In genomic region chr2:73970268-73970803, GRCh38 we compare ENCODE assay signal across 10 cellular contexts. TPM values are rescaled to one million over a fixed set of nuclear protein-coding genes. Genes with fewer than 3 reads are reported as not detected.
DNase-seq lines count a peak whose midpoint lies in the region; ATAC-seq lines count a peak whose summit lies in the region.
"Had no signal": no experiment of that assay in that cellular context is flagged by ENCODE, and none has a peak within 500 bp of the region (broad histone marks: within the 10 kb centered on the region; RNA-seq: fewer than 3 reads in every experiment).

No MANE protein-coding gene starts in this region.

- no peaks in the 10 kb centered on the region for H3K27me3 Mint-ChIP-seq in CD4-positive, CD25-positive, alpha-beta regulatory T cell
- H3K27me3 Mint-ChIP-seq in activated T-helper 1 cell treated with anti-CD3 and anti-CD28 coated beads, Interleukin-12 subunit alpha, Interleukin-12 subunit beta, Interleukin-2, Interleukin-4 antibody, amounts not matched to agents 30 ng/mL and 10 ng/mL and 1 ng/mL, durations not matched to agents 14 hours and 24 hours and 36 hours (ENCODE audit: insufficient read depth), result no peaks in the 10 kb centered on the region
- H3K27me3 Mint-ChIP-seq in naive thymus-derived CD8-positive, alpha-beta T cell, result no peaks in the 10 kb centered on the region

- H3K27ac ChIP-seq in CD4-positive, CD25-positive, alpha-beta regulatory T cell (ENCODE audit: insufficient read depth, low read length, poor library complexity, severe bottlenecking), result peak overlapping the region; percentile 43

- H3K27ac Mint-ChIP-seq in CD4-positive, CD25-positive, alpha-beta regulatory T cell, result peak overlapping the region; percentile 92 to 95 (median 93)
- peak overlapping the region; percentile 79 for H3K27ac Mint-ChIP-seq in activated T-helper 1 cell treated with anti-CD3 and anti-CD28 coated beads, Interleukin-12 subunit alpha, Interleukin-12 subunit beta, Interleukin-2, Interleukin-4 antibody, amounts not matched to agents 30 ng/mL and 10 ng/mL and 1 ng/mL, durations not matched to agents 14 hours and 24 hours and 36 hours
- H3K27ac Mint-ChIP-seq in naive thymus-derived CD8-positive, alpha-beta T cell, result peak overlapping the region; percentile 89 to 98 (median 94)

- no peaks in the 10 kb centered on the region for H3K36me3 Mint-ChIP-seq in CD4-positive, CD25-positive, alpha-beta regulatory T cell
- H3K36me3 Mint-ChIP-seq in activated T-helper 1 cell treated with anti-CD3 and anti-CD28 coated beads, Interleukin-12 subunit alpha, Interleukin-12 subunit beta, Interleukin-2, Interleukin-4 antibody, amounts not matched to agents 30 ng/mL and 10 ng/mL and 1 ng/mL, durations not matched to agents 14 hours and 24 hours and 36 hours (ENCODE audit: low read depth), result no peaks in the 10 kb centered on the region
- no peaks in the 10 kb centered on the region for H3K36me3 Mint-ChIP-seq in naive thymus-derived CD8-positive, alpha-beta T cell

- H3K4me3 Mint-ChIP-seq in CD4-positive, CD25-positive, alpha-beta regulatory T cell, result peak overlapping the region in 3 of 4 donors; percentile 62 to 83 (median 75)
- H3K4me3 Mint-ChIP-seq in activated T-helper 1 cell treated with anti-CD3 and anti-CD28 coated beads, Interleukin-12 subunit alpha, Interleukin-12 subunit beta, Interleukin-2, Interleukin-4 antibody, amounts not matched to agents 30 ng/mL and 10 ng/mL and 1 ng/mL, durations not matched to agents 14 hours and 24 hours and 36 hours, result peak overlapping the region; percentile 69
- H3K4me3 Mint-ChIP-seq in naive thymus-derived CD8-positive, alpha-beta T cell, result peak overlapping the region; percentile 65 to 90 (median 80)

- intact Hi-C loops in activated T-helper 1 cell treated with anti-CD3 and anti-CD28 coated beads, Interleukin-12 subunit alpha, Interleukin-12 subunit beta, Interleukin-2, Interleukin-4 antibody, amounts not matched to agents 30 ng/mL and 10 ng/mL and 1 ng/mL, durations not matched to agents 14 hours and 24 hours and 36 hours (cut with micrococcal nuclease), result loop anchor here (2.0 kb wide), 2 partner anchors 14 to 176 kb away; partner anchors contain the start of genes BOLA3 and TET3
- intact Hi-C loops in posterior cingulate gyrus (cut with DNase I), result no loop called here

- H3K9me3 ChIP-seq in CD4-positive, CD25-positive, alpha-beta regulatory T cell (ENCODE audit: control insufficient read depth in 2 of 2, low read length in 2 of 2), result no peaks in the 10 kb centered on the region
- H3K9me3 ChIP-seq: MG63 had no signal

- ATAC-seq in CD4-positive, CD25-positive, alpha-beta regulatory T cell (ENCODE audit: low read depth in 2 of 2), result no peak
- peak; percentile 18 for ATAC-seq in GM21723 (IDR thresholded peaks at IDR 0.05; ENCODE audit: unreplicated experiment)
- peak; percentile 11 to 22 for ATAC-seq in naive thymus-derived CD8-positive, alpha-beta T cell

- no peaks in the 10 kb centered on the region for H3K36me3 ChIP-seq in CD4-positive, CD25-positive, alpha-beta regulatory T cell (ENCODE audit: control insufficient read depth, insufficient read depth, low read length)
- H3K36me3 ChIP-seq: MG63 had no signal

- H3K9me3 Mint-ChIP-seq in CD4-positive, CD25-positive, alpha-beta regulatory T cell, result no peaks in the 10 kb centered on the region
- H3K9me3 Mint-ChIP-seq in activated T-helper 1 cell treated with anti-CD3 and anti-CD28 coated beads, Interleukin-12 subunit alpha, Interleukin-12 subunit beta, Interleukin-2, Interleukin-4 antibody, amounts not matched to agents 30 ng/mL and 10 ng/mL and 1 ng/mL, durations not matched to agents 14 hours and 24 hours and 36 hours, result no peaks in the 10 kb centered on the region
- no peaks in the 10 kb centered on the region for H3K9me3 Mint-ChIP-seq in naive thymus-derived CD8-positive, alpha-beta T cell

- POLR2A ChIA-PET in naive thymus-derived CD8-positive, alpha-beta T cell (lab: Charles Lee), result interaction anchor here (0.7 to 3.0 kb wide), 18 partner anchors 9 to 131 kb away, joined by 3 to 22 read pairs (median 4); partner anchors contain the start of genes DGUOK and TET3

- H3K27me3 ChIP-seq in CD4-positive, CD25-positive, alpha-beta regulatory T cell (ENCODE audit: control insufficient read depth, insufficient read depth, low read length), result no peaks in the 10 kb centered on the region
- H3K27me3 ChIP-seq: MG63 had no signal

- H3K4me1 ChIP-seq in CD4-positive, CD25-positive, alpha-beta regulatory T cell (ENCODE audit: control insufficient read depth, insufficient read depth, low read length, poor library complexity, severe bottlenecking), result peaks cover 28% of the 10 kb centered on the region

- peaks cover 24 to 61% (median 29%) of the 10 kb centered on the region in 4 donors for H3K4me1 Mint-ChIP-seq in CD4-positive, CD25-positive, alpha-beta regulatory T cell
- peaks cover 39% of the 10 kb centered on the region for H3K4me1 Mint-ChIP-seq in activated T-helper 1 cell treated with anti-CD3 and anti-CD28 coated beads, Interleukin-12 subunit alpha, Interleukin-12 subunit beta, Interleukin-2, Interleukin-4 antibody, amounts not matched to agents 30 ng/mL and 10 ng/mL and 1 ng/mL, durations not matched to agents 14 hours and 24 hours and 36 hours (ENCODE audit: low read depth)
- peaks cover 31 to 74% (median 72%) of the 10 kb centered on the region in 4 donors for H3K4me1 Mint-ChIP-seq in naive thymus-derived CD8-positive, alpha-beta T cell

- DNase-seq in CD4-positive, CD25-positive, alpha-beta regulatory T cell, result no peak
- DNase-seq in activated T-helper 1 cell treated with anti-CD3 and anti-CD28 coated beads, Interleukin-12 subunit alpha, Interleukin-12 subunit beta, Interleukin-2, Interleukin-4 antibody, amounts not matched to agents 30 ng/mL and 10 ng/mL and 1 ng/mL, durations not matched to agents 14 hours and 24 hours and 36 hours (ENCODE audit: low spot score), result no peak
- DNase-seq in naive thymus-derived CD8-positive, alpha-beta T cell, result no peak
- DNase-seq in iPS-NIHi7 (ENCODE audit: extremely low spot score) (no peak), dedifferentiated amniotic fluid mesenchymal stem cell (ENCODE audit: extremely low spot score) (no peak), germinal center (ENCODE audit: low spot score) (no peak), posterior cingulate gyrus (no peak)
- DNase-seq: NCI-H524 treated with DMSO at 0.1 percent for 48 hours had no signal

- peak overlapping the region; percentile 48 for H3K4me3 ChIP-seq in CD4-positive, CD25-positive, alpha-beta regulatory T cell (ENCODE audit: low read depth, low read length)
- H3K4me3 ChIP-seq: MG63 had no signal

RNA-seq across cellular contexts. Expression of gene TET3, which starts 14.4 kb away (rescaled TPM):
- 26.3 TPM for total RNA-seq in CD4-positive, CD25-positive, alpha-beta regulatory T cell
- under 1 TPM; 0.22 to 0.30 (median 0.26) TPM for polyA plus RNA-seq in CD4-positive, CD25-positive, alpha-beta regulatory T cell
- 19.2 and 20.5 TPM in 2 replicates for total RNA-seq in activated T-helper 1 cell treated with anti-CD3 and anti-CD28 coated beads, Interleukin-12 subunit alpha, Interleukin-12 subunit beta, Interleukin-2, Interleukin-4 antibody, amounts not matched to agents 30 ng/mL and 10 ng/mL and 1 ng/mL, durations not matched to agents 14 hours and 24 hours and 36 hours
- total RNA-seq in naive thymus-derived CD8-positive, alpha-beta T cell, result 10 to 100 TPM; 30.1 to 30.5 TPM
- 1 to 10 TPM in 1 of 3 donors, under 1 TPM in 2; 0.46 to 1.0 (median 0.61) TPM for polyA plus RNA-seq in naive thymus-derived CD8-positive, alpha-beta T cell

RNA-seq across cellular contexts. Expression of gene DGUOK, which starts 43.7 kb away (rescaled TPM):
- total RNA-seq in CD4-positive, CD25-positive, alpha-beta regulatory T cell, result 43.5 TPM
- 100 to 1,000 TPM; 182 to 226 (median 205) TPM for polyA plus RNA-seq in CD4-positive, CD25-positive, alpha-beta regulatory T cell
- 92.8 and 98.0 TPM in 2 replicates for total RNA-seq in activated T-helper 1 cell treated with anti-CD3 and anti-CD28 coated beads, Interleukin-12 subunit alpha, Interleukin-12 subunit beta, Interleukin-2, Interleukin-4 antibody, amounts not matched to agents 30 ng/mL and 10 ng/mL and 1 ng/mL, durations not matched to agents 14 hours and 24 hours and 36 hours
- 10 to 100 TPM; 70.3 to 72.3 TPM for total RNA-seq in naive thymus-derived CD8-positive, alpha-beta T cell
- 100 to 1,000 TPM; 207 to 219 (median 215) TPM for polyA plus RNA-seq in naive thymus-derived CD8-positive, alpha-beta T cell

Comparison
In these comparisons a context has a peak if more than half of its experiments do, and no peak if none do; other contexts are left out.
1. ATAC-seq: peak in GM21723 (single experiment) and naive thymus-derived CD8-positive, alpha-beta T cell (2 of 2); none in CD4-positive, CD25-positive, alpha-beta regulatory T cell (0 of 2).
2. Peak in every context shown above with its lines, with median percentiles within 50 percentile points of each other: H3K27ac Mint-ChIP-seq and H3K4me3 Mint-ChIP-seq.